8 cellular contexts compared by ENCODE assay signal in the genomic region with DNA sequence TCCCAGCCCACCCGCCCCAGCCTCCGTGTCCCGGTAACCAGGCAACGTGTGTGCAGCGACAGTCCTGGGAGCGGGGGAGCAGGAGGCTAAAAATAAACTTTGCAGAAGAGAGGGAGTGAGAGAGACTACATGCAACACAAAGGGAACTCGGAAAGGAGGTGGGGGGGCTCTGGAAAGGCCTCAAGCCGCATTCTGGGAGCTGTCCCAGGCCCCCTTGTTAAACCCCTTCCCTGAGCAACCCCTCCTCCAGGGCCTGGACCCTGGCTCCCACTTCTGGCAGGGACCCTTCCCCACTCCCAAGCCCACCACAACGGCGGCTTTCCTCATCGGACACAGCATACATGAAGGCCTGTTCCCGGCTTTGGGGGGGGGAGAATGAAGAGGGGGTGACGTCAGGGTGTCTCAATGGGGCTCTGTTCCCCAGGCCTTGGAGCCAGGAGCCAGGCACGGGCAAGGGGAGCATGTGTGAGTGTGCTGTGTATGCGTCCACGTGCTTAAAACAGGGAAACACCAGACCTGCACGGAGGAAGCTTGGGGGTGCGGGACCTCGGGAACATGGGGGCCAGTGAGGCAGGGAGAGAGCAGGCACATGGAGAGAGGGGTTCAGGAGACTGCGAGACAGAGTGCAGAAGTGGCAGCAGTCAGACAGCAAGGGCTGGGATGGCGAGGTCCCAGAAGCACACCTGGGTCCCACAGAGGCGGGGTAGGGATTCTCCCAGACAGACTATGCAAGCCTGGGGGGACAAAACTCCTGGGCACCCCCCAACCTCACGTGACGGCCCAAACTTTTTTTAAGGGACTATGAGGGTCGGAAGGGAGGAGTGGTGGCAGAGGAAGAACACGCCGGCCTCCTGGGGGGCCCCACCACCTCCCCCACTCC. TPM values are rescaled to one million over a fixed set of nuclear protein-coding genes. Genes with fewer than 3 reads are reported as not detected.
DNase-seq lines count a peak whose midpoint lies in the region; ATAC-seq, FAIRE-seq and TF ChIP-seq lines count a peak whose summit lies in the region.

No MANE protein-coding gene starts in this region.

- H3K36me3 ChIP-seq in WERI-Rb-1: peaks cover 20% of the 10 kb centered on the region

- CTCF ChIA-PET in activated CD8-positive, alpha-beta memory T cell treated with anti-CD3 and anti-CD28 coated beads, Interleukin-2, amount 10 ng/mL, durations not matched to agents 7 days and 5 days (lab: Charles Lee): interaction anchor here (1.3 to 1.9 kb wide), 5 partner anchors 10 to 144 kb away, joined by 3 to 13 read pairs (median 4); a partner anchor contains a TSS

- no peak for TF ChIP-seq CTCF in WERI-Rb-1 (IDR thresholded peaks at IDR 0.05; ENCODE audit: low read depth, low read length)
- TF ChIP-seq CTCF in nephron (IDR thresholded peaks at IDR 0.05; ENCODE audit: unreplicated experiment in 3 of 3): no peak

- peaks cover 29% of the 10 kb centered on the region for H3K4me1 Mint-ChIP-seq in activated CD8-positive, alpha-beta memory T cell treated with anti-CD3 and anti-CD28 coated beads, Interleukin-2, amount 10 ng/mL, durations not matched to agents 7 days and 5 days
- peaks cover 16% of the 10 kb centered on the region for H3K4me1 Mint-ChIP-seq in nephron

- H3K4me3 ChIP-seq in WERI-Rb-1 (ENCODE audit: low read depth, low read length): peak overlapping the region; percentile 68

- peak overlapping the region; percentile 82 for H3K4me3 Mint-ChIP-seq in activated CD8-positive, alpha-beta memory T cell treated with anti-CD3 and anti-CD28 coated beads, Interleukin-2, amount 10 ng/mL, durations not matched to agents 7 days and 5 days
- peak overlapping the region; percentile 99 to 100 (median 99) for H3K4me3 Mint-ChIP-seq in nephron

- no peaks in the 10 kb centered on the region for H3K9me3 ChIP-seq in WERI-Rb-1 (ENCODE audit: severe bottlenecking)

- peak overlapping the region; percentile 42 for H3K27ac ChIP-seq in WERI-Rb-1

- no peak for ATAC-seq in activated CD8-positive, alpha-beta memory T cell treated with anti-CD3 and anti-CD28 coated beads, Interleukin-2, amount 10 ng/mL, durations not matched to agents 7 days and 5 days

- no peak for FAIRE-seq in urothelium cell line (lab: Jason Lieb, UNC)

- H3K36me3 Mint-ChIP-seq in activated CD8-positive, alpha-beta memory T cell treated with anti-CD3 and anti-CD28 coated beads, Interleukin-2, amount 10 ng/mL, durations not matched to agents 7 days and 5 days: peaks cover 5% of the 10 kb centered on the region
- H3K36me3 Mint-ChIP-seq in nephron (ENCODE audit: low read depth): peaks cover 9% of the 10 kb centered on the region

- H3K27me3 Mint-ChIP-seq in activated CD8-positive, alpha-beta memory T cell treated with anti-CD3 and anti-CD28 coated beads, Interleukin-2, amount 10 ng/mL, durations not matched to agents 7 days and 5 days: peaks cover 8% of the 10 kb centered on the region
- no peaks in the 10 kb centered on the region for H3K27me3 Mint-ChIP-seq in nephron (ENCODE audit: low read depth)

- no peaks in the 10 kb centered on the region for H3K27me3 ChIP-seq in WERI-Rb-1 (ENCODE audit: insufficient read depth, low read depth, severe bottlenecking)

- peak overlapping the region; percentile 88 for H3K27ac Mint-ChIP-seq in activated CD8-positive, alpha-beta memory T cell treated with anti-CD3 and anti-CD28 coated beads, Interleukin-2, amount 10 ng/mL, durations not matched to agents 7 days and 5 days
- peak overlapping the region; percentile 98 to 100 (median 99) for H3K27ac Mint-ChIP-seq in nephron

- peak; percentile 43 for DNase-seq in activated CD8-positive, alpha-beta memory T cell treated with anti-CD3 and anti-CD28 coated beads, Interleukin-2, amount 10 ng/mL, durations not matched to agents 7 days and 5 days
- no peak for DNase-seq in activated CD8-positive, alpha-beta memory T cell treated with anti-CD3 and anti-CD28 coated beads for 24 hours
- DNase-seq in WERI-Rb-1 (no peak), fibroblast of peridontal ligament (ENCODE audit: extremely low read depth) (peak; percentile 62), urothelium cell line (ENCODE audit: low spot score) (no peak), NCI-H226 (no peak), activated gamma-delta T cell treated with Interleukin-2 at 50 U/mL for 16 hours (no peak)

- no peaks in the 10 kb centered on the region for H3K9me3 Mint-ChIP-seq in activated CD8-positive, alpha-beta memory T cell treated with anti-CD3 and anti-CD28 coated beads, Interleukin-2, amount 10 ng/mL, durations not matched to agents 7 days and 5 days (ENCODE audit: low read depth)
- no peaks in the 10 kb centered on the region for H3K9me3 Mint-ChIP-seq in nephron

RNA-seq across cellular contexts. Expression of a gene that starts 2.3 kb away (rescaled TPM):
- total RNA-seq in activated CD8-positive, alpha-beta memory T cell treated with anti-CD3 and anti-CD28 coated beads, Interleukin-2, amount 10 ng/mL, durations not matched to agents 7 days and 5 days: 10 to 100 TPM; 43.5 to 58.7 TPM

RNA-seq across cellular contexts. Expression of a gene that starts 10.2 kb away (rescaled TPM):
- 10 to 100 TPM; 47.3 to 53.8 TPM for total RNA-seq in activated CD8-positive, alpha-beta memory T cell treated with anti-CD3 and anti-CD28 coated beads, Interleukin-2, amount 10 ng/mL, durations not matched to agents 7 days and 5 days

RNA-seq across cellular contexts. Expression of a gene that starts 16.4 kb away (rescaled TPM):
- 10 to 100 TPM; 67.3 to 77.3 TPM for total RNA-seq in activated CD8-positive, alpha-beta memory T cell treated with anti-CD3 and anti-CD28 coated beads, Interleukin-2, amount 10 ng/mL, durations not matched to agents 7 days and 5 days

RNA-seq across cellular contexts. Expression of a gene that starts 32.5 kb away (rescaled TPM):
- total RNA-seq in activated CD8-positive, alpha-beta memory T cell treated with anti-CD3 and anti-CD28 coated beads, Interleukin-2, amount 10 ng/mL, durations not matched to agents 7 days and 5 days: 10 to 100 TPM; 21.9 to 24.4 TPM

RNA-seq across cellular contexts. Expression of a gene that starts 35.1 kb away (rescaled TPM):
- total RNA-seq in activated CD8-positive, alpha-beta memory T cell treated with anti-CD3 and anti-CD28 coated beads, Interleukin-2, amount 10 ng/mL, durations not matched to agents 7 days and 5 days: 10 to 100 TPM; 35.8 to 40.7 TPM

Comparison
In these comparisons a context has a peak if more than half of its experiments do, and no peak if none do; other contexts are left out.
1. DNase-seq: peak in activated CD8-positive, alpha-beta memory T cell treated with anti-CD3 and anti-CD28 coated beads, Interleukin-2, amount 10 ng/mL, durations not matched to agents 7 days and 5 days (single experiment) and fibroblast of peridontal ligament (single experiment); none in activated CD8-positive, alpha-beta memory T cell treated with anti-CD3 and anti-CD28 coated beads for 24 hours (single experiment), WERI-Rb-1 (single experiment), urothelium cell line (single experiment), NCI-H226 (single experiment) and activated gamma-delta T cell treated with Interleukin-2 at 50 U/mL for 16 hours (single experiment).